8 cellular contexts compared by ENCODE assay signal in genomic region chr15:62389887-62390792, GRCh38. TPM values are rescaled to one million over a fixed set of nuclear protein-coding genes. Genes with fewer than 3 reads are reported as not detected.
DNase-seq lines count a peak whose midpoint lies in the region; ATAC-seq and TF ChIP-seq lines count a peak whose summit lies in the region.

Gene TLN2 (plus strand): TSS chr15:62390550.

- CTCF ChIA-PET in Caco-2 (lab: Charles Lee), result no interaction called here

- H3K27me3 ChIP-seq in Caco-2 (replicated peaks; ENCODE audit: control insufficient read depth, insufficient read depth, low read length) (no peaks in the 10 kb centered on the region), Peyer's patch (no peaks in the 10 kb centered on the region)

- H3K9me3 ChIP-seq in Caco-2 (no peaks in the 10 kb centered on the region), Peyer's patch (no peaks in the 10 kb centered on the region)

- H3K4me1 ChIP-seq in Caco-2 (peaks cover 28% of the 10 kb centered on the region), Peyer's patch (peaks cover 0 to 15% (median 4%) of the 10 kb centered on the region in 4 donors)

- TF ChIP-seq CTCF in Caco-2 (IDR thresholded peaks at IDR 0.05; ENCODE audit: insufficient read depth in 1 of 2, low read depth in 1 of 2, low read length in 1 of 2, severe bottlenecking in 1 of 2, unreplicated experiment in 1 of 2) (no peak), Peyer's patch (IDR thresholded peaks at IDR 0.05) (no peak), fibroblast of the aortic adventitia (IDR thresholded peaks at IDR 0.05; ENCODE audit: insufficient read depth, low read length) (no peak)

- POLR2A ChIA-PET in Caco-2 (lab: Charles Lee), result no interaction called here

- peak within 1 kb of the TSS; percentile 67 to 80 (median 72) for H3K27ac ChIP-seq in Peyer's patch
- peak within 1 kb of the TSS; percentile 77 for H3K27ac ChIP-seq in substantia nigra (ENCODE audit: low read depth, low read length, poor library complexity, severe bottlenecking)

- DNase-seq in Caco-2, result peak; percentile 60 to 80
- peak; percentile 42 to 83 (median 76) for DNase-seq in Peyer's patch
- peak; percentile 35 for DNase-seq in activated T-helper 9 cell treated with anti-CD3 and anti-CD28 coated beads, Interleukin-2, amount 50 U/mL, for 16 hours (ENCODE audit: low read depth)
- DNase-seq in fibroblast of the aortic adventitia (ENCODE audit: low read depth), result peak; percentile 69
- peak; percentile 83 for DNase-seq in natural killer cell treated with Interleukin-12 subunit alpha and Interleukin-12 subunit beta and Interleukin-15 and Interleukin-18, amount 100 ng/mL, for 72 hours (ENCODE audit: low spot score)
- DNase-seq in substantia nigra (lab: John Stamatoyannopoulos, UW), result peak in 44 of 49 donors; percentile 12 to 83 (median 50)

- intact Hi-C loops in Caco-2 (cut with micrococcal nuclease; ENCODE audit: unreplicated experiment), result loop anchor here (5.0 kb wide), 2 partner anchors 82 to 107 kb away; no protein-coding TSS in a partner anchor

- H3K4me1 Mint-ChIP-seq in Caco-2 (ENCODE audit: low read depth, unreplicated experiment), result peaks cover 15% of the 10 kb centered on the region
- peaks cover 13 to 19% of the 10 kb centered on the region in 2 donors for H3K4me1 Mint-ChIP-seq in natural killer cell treated with Interleukin-12 subunit alpha and Interleukin-12 subunit beta and Interleukin-15 and Interleukin-18, amount 100 ng/mL, for 72 hours (ENCODE audit: low read depth in 2 of 2)

- H3K36me3 Mint-ChIP-seq in Caco-2 (ENCODE audit: insufficient read depth, unreplicated experiment), result peaks cover 39% of the 10 kb centered on the region
- no peaks in the 10 kb centered on the region for H3K36me3 Mint-ChIP-seq in natural killer cell treated with Interleukin-12 subunit alpha and Interleukin-12 subunit beta and Interleukin-15 and Interleukin-18, amount 100 ng/mL, for 72 hours

- ATAC-seq in GM19463 (IDR thresholded peaks at IDR 0.05; ENCODE audit: unreplicated experiment) (peak; percentile 85), HG03571 (IDR thresholded peaks at IDR 0.05; ENCODE audit: unreplicated experiment) (peak; percentile 84)
- peak; percentile 92 to 95 for ATAC-seq in natural killer cell treated with Interleukin-12 subunit alpha and Interleukin-12 subunit beta and Interleukin-15 and Interleukin-18, amount 100 ng/mL, for 72 hours

- peak within 1 kb of the TSS; percentile 93 for H3K27ac Mint-ChIP-seq in Caco-2 (ENCODE audit: unreplicated experiment)
- H3K27ac Mint-ChIP-seq in natural killer cell treated with Interleukin-12 subunit alpha and Interleukin-12 subunit beta and Interleukin-15 and Interleukin-18, amount 100 ng/mL, for 72 hours, result peak within 1 kb of the TSS; percentile 65 to 86

- peak; percentile 38 to 86 for TF ChIP-seq POLR2A in Peyer's patch (IDR thresholded peaks at IDR 0.05)

- H3K36me3 ChIP-seq in Caco-2 (ENCODE audit: control insufficient read depth, insufficient read depth, low read length) (no peaks in the 10 kb centered on the region; the same call in 1 of the 2 replicates), Peyer's patch (no peaks in the 10 kb centered on the region)

- no peaks in the 10 kb centered on the region for H3K27me3 Mint-ChIP-seq in Caco-2 (ENCODE audit: insufficient read depth, unreplicated experiment)
- H3K27me3 Mint-ChIP-seq in natural killer cell treated with Interleukin-12 subunit alpha and Interleukin-12 subunit beta and Interleukin-15 and Interleukin-18, amount 100 ng/mL, for 72 hours, result peaks cover 12 to 19% of the 10 kb centered on the region in 2 donors

- no peaks in the 10 kb centered on the region for H3K9me3 Mint-ChIP-seq in Caco-2 (ENCODE audit: unreplicated experiment)
- no peaks in the 10 kb centered on the region for H3K9me3 Mint-ChIP-seq in natural killer cell treated with Interleukin-12 subunit alpha and Interleukin-12 subunit beta and Interleukin-15 and Interleukin-18, amount 100 ng/mL, for 72 hours

- H3K4me3 Mint-ChIP-seq in Caco-2 (ENCODE audit: unreplicated experiment), result peak within 1 kb of the TSS; percentile 95
- peak within 1 kb of the TSS; percentile 90 for H3K4me3 Mint-ChIP-seq in natural killer cell treated with Interleukin-12 subunit alpha and Interleukin-12 subunit beta and Interleukin-15 and Interleukin-18, amount 100 ng/mL, for 72 hours

- H3K4me3 ChIP-seq in Caco-2 (ENCODE audit: low read depth, low read length) (peak within 1 kb of the TSS; percentile 97), Peyer's patch (peak within 1 kb of the TSS; percentile 62 to 95 (median 81)), fibroblast of the aortic adventitia (ENCODE audit: low read depth, low read length) (peak within 1 kb of the TSS; percentile 98)

- BruUV-seq in Caco-2 (replicated peaks; lab: Mats Ljungman, UMichigan), result no TSS peak

RNA-seq across cellular contexts. Expression of gene TLN2, which starts in this region (rescaled TPM):
- 75.7 and 77.5 TPM in 2 replicates for total RNA-seq in Caco-2 (2022)
- total RNA-seq in Peyer's patch, result 10 to 100 TPM; 14.9 to 92.4 (median 47.0) TPM
- total RNA-seq in fibroblast of the aortic adventitia (ENCODE audit: low replicate concordance), result 33.7 and 40.6 TPM in 2 replicates
- total RNA-seq in natural killer cell treated with Interleukin-12 subunit alpha and Interleukin-12 subunit beta and Interleukin-15 and Interleukin-18, amount 100 ng/mL, for 72 hours, result under 1 TPM; 0.47 to 0.90 TPM

Comparison
In these comparisons a context has a peak if more than half of its experiments do, and no peak if none do; other contexts are left out.
1. Peak in every context shown above with its lines: DNase-seq, ATAC-seq, H3K4me3 ChIP-seq and H3K27ac ChIP-seq.
2. RNA of gene TLN2 (total RNA-seq): 75.7 to 77.5 TPM in Caco-2, 14.9 to 92.4 TPM in Peyer's patch and 33.7 to 40.6 TPM in fibroblast of the aortic adventitia; 0.47 to 0.90 TPM in natural killer cell treated with Interleukin-12 subunit alpha and Interleukin-12 subunit beta and Interleukin-15 and Interleukin-18, amount 100 ng/mL, for 72 hours; every median in the first group is over 4 times any median in the second.
3. Peak in DNase-seq and ATAC-seq in natural killer cell treated with Interleukin-12 subunit alpha and Interleukin-12 subunit beta and Interleukin-15 and Interleukin-18, amount 100 ng/mL, for 72 hours; RNA of the gene not detected or under 1 TPM.